In genomic region chr19:55099557-55100506, GRCh38 we compare ENCODE assay signal across 8 cellular contexts. TPM values are rescaled to one million over a fixed set of nuclear protein-coding genes. Genes with fewer than 3 reads are reported as not detected.
DNase-seq lines count a peak whose midpoint lies in the region; ATAC-seq and TF ChIP-seq lines count a peak whose summit lies in the region.
"Had no signal": no experiment of that assay in that cellular context is flagged by ENCODE, and none has a peak within 500 bp of the region (broad histone marks: within the 10 kb centered on the region; RNA-seq: fewer than 3 reads in every experiment).

No MANE protein-coding gene starts in this region.

- peak overlapping the region in 3 of 4 donors; percentile 55 to 66 (median 66) for H3K27ac ChIP-seq in gastrocnemius medialis
- H3K27ac ChIP-seq: ovary had no signal

- no peak overlapping the region for H2AFZ ChIP-seq in Loucy (ENCODE audit: low read length)

- H3K9me3 ChIP-seq in Loucy (ENCODE audit: insufficient read depth, low read depth, low read length): no peaks in the 10 kb centered on the region
- no peaks in the 10 kb centered on the region for H3K9me3 ChIP-seq in gastrocnemius medialis
- H3K9me3 ChIP-seq: ovary had no signal

- no peak overlapping the region for H3K4me2 ChIP-seq in Loucy (ENCODE audit: low read depth, low read length, poor library complexity, severe bottlenecking)

- peaks cover 15% of the 10 kb centered on the region; the same call in 1 of the 2 replicates for H3K36me3 ChIP-seq in Loucy (ENCODE audit: insufficient read depth, low read length)
- peaks cover 0 to 33% of the 10 kb centered on the region in 2 donors for H3K36me3 ChIP-seq in gastrocnemius medialis
- H3K36me3 ChIP-seq: ovary had no signal

- H3K27me3 ChIP-seq in Loucy (ENCODE audit: insufficient read depth, low read length, poor library complexity, severe bottlenecking) (no peaks in the 10 kb centered on the region), gastrocnemius medialis (no peaks in the 10 kb centered on the region)
- H3K27me3 ChIP-seq: ovary had no signal

- intact Hi-C loops in gastrocnemius medialis (cut with DNase I; ENCODE audit: low total_unique reads): no loop called here

- ATAC-seq in esophagus mucosa (peak; percentile 2), gastrocnemius medialis (peak in 1 of 2 donors; percentile 55), GM18861 (IDR thresholded peaks at IDR 0.05; ENCODE audit: unreplicated experiment) (no peak), HG03045 (IDR thresholded peaks at IDR 0.05; ENCODE audit: unreplicated experiment) (no peak)

- TF ChIP-seq CTCF in Loucy (conservative IDR thresholded peaks at IDR 0.05; ENCODE audit: low read length): peak; percentile 40
- TF ChIP-seq CTCF in gastrocnemius medialis (IDR thresholded peaks at IDR 0.05 in 4 of 5, conservative IDR thresholded peaks at IDR 0.05 in 1 of 5): no peak

- H3K4me1 ChIP-seq in Loucy (ENCODE audit: insufficient read depth, low read length, poor library complexity, severe bottlenecking): no peaks in the 10 kb centered on the region
- peaks cover 0 to 10% of the 10 kb centered on the region in 2 donors for H3K4me1 ChIP-seq in gastrocnemius medialis

- no peak for DNase-seq in gastrocnemius medialis
- DNase-seq: NCI-H69, ovary had no signal

- no peaks in the 10 kb centered on the region for H3K79me2 ChIP-seq in Loucy (ENCODE audit: insufficient read depth, low read length)

- no peak for TF ChIP-seq POLR2A in gastrocnemius medialis (IDR thresholded peaks at IDR 0.05)

- H3K4me3 ChIP-seq in Loucy (ENCODE audit: low read length, poor library complexity, severe bottlenecking) (no peak overlapping the region), gastrocnemius medialis (no peak overlapping the region)
- H3K4me3 ChIP-seq: ovary had no signal

- no peaks in the 10 kb centered on the region for H4K20me1 ChIP-seq in Loucy (ENCODE audit: insufficient read depth, low read length, poor library complexity, severe bottlenecking)

- in situ Hi-C loops in gastrocnemius medialis (cut with MboI; ENCODE audit: low sequenced_read_pairs in 4 of 4): loop anchor here in 1 of 4 donors (25.0 kb wide), 1 partner anchor 988 kb away; the partner anchor contains the start of genes NDUFA3, OSCAR, PRPF31 and TFPT

- H3K9ac ChIP-seq in Loucy (ENCODE audit: low read depth, low read length, poor library complexity, severe bottlenecking): no peak overlapping the region

- no peaks in the 10 kb centered on the region for H3F3A ChIP-seq in Loucy (ENCODE audit: low read depth)

- H3K9me2 ChIP-seq in Loucy (replicated peaks; ENCODE audit: low read depth, low read length): no peaks in the 10 kb centered on the region

RNA-seq across cellular contexts. Expression of gene PPP1R12C, which starts 17.6 kb away (rescaled TPM):
- total RNA-seq in esophagus mucosa (33.3 TPM), gastrocnemius medialis (10 to 100 TPM; 22.6 to 28.2 (median 26.2) TPM)

RNA-seq across cellular contexts. Expression of gene EPS8L1, which starts 24.2 kb away (rescaled TPM):
- total RNA-seq in esophagus mucosa: 199 TPM
- total RNA-seq in gastrocnemius medialis: 1 to 10 TPM in 2 of 4 donors, under 1 TPM in 2; 0.25 to 2.4 (median 1.3) TPM

RNA-seq across cellular contexts. Expression of gene RDH13, which starts 36.9 kb away (rescaled TPM):
- total RNA-seq in esophagus mucosa: 33.7 TPM
- 10 to 100 TPM in 1 of 4 donors, 1 to 10 TPM in 3; 5.2 to 10.5 (median 7.6) TPM for total RNA-seq in gastrocnemius medialis

RNA-seq across cellular contexts. Expression of gene TNNT1, which starts 49.2 kb away (rescaled TPM):
- total RNA-seq in esophagus mucosa (9.4 TPM), gastrocnemius medialis (1,000 to 10,000 TPM; 2,342 to 9,166 (median 6,627) TPM)

RNA-seq across cellular contexts. Expression of gene TNNI3, which starts 57.7 kb away (rescaled TPM):
- not detected for total RNA-seq in esophagus mucosa
- 1 to 10 TPM; 1.6 to 6.2 (median 5.5) TPM for total RNA-seq in gastrocnemius medialis
- total RNA-seq: T-helper 2 cell treated with Interferon-gamma antibody and Interleukin-4, amounts not matched to agents 100 ng/mL and 5 ng/mL, for 36 hours had no signal

Comparison
In these comparisons a context has a peak if more than half of its experiments do, and no peak if none do; other contexts are left out.
1. RNA of gene EPS8L1, which starts 24.2 kb away (total RNA-seq): 199 TPM in esophagus mucosa (single experiment); 0.25 to 2.4 TPM in gastrocnemius medialis; every median in the first group is over 10 times any median in the second.